In genomic region chr4:77156912-77157858, GRCh38 we compare ENCODE assay signal across 1 cellular context.
TF ChIP-seq lines count a peak whose summit lies in the region.

A gene with protein sequence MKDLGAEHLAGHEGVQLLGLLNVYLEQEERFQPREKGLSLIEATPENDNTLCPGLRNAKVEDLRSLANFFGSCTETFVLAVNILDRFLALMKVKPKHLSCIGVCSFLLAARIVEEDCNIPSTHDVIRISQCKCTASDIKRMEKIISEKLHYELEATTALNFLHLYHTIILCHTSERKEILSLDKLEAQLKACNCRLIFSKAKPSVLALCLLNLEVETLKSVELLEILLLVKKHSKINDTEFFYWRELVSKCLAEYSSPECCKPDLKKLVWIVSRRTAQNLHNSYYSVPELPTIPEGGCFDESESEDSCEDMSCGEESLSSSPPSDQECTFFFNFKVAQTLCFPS (plus strand): TSS chr4:77157207. CDS start chr4:77158533, 1,326 bp downstream.

TF ChIP-seq in HepG2, 621 proteins besides CTCF, POLR2A, EP300 and RAD21 (continued from another document and continues in another):
- TF ChIP-seq, protein P1, sequence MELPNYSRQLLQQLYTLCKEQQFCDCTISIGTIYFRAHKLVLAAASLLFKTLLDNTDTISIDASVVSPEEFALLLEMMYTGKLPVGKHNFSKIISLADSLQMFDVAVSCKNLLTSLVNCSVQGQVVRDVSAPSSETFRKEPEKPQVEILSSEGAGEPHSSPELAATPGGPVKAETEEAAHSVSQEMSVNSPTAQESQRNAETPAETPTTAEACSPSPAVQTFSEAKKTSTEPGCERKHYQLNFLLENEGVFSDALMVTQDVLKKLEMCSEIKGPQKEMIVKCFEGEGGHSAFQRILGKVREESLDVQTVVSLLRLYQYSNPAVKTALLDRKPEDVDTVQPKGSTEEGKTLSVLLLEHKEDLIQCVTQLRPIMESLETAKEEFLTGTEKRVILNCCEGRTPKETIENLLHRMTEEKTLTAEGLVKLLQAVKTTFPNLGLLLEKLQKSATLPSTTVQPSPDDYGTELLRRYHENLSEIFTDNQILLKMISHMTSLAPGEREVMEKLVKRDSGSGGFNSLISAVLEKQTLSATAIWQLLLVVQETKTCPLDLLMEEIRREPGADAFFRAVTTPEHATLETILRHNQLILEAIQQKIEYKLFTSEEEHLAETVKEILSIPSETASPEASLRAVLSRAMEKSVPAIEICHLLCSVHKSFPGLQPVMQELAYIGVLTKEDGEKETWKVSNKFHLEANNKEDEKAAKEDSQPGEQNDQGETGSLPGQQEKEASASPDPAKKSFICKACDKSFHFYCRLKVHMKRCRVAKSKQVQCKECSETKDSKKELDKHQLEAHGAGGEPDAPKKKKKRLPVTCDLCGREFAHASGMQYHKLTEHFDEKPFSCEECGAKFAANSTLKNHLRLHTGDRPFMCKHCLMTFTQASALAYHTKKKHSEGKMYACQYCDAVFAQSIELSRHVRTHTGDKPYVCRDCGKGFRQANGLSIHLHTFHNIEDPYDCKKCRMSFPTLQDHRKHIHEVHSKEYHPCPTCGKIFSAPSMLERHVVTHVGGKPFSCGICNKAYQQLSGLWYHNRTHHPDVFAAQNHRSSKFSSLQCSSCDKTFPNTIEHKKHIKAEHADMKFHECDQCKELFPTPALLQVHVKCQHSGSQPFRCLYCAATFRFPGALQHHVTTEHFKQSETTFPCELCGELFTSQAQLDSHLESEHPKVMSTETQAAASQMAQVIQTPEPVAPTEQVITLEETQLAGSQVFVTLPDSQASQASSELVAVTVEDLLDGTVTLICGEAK (IDR thresholded peaks at IDR 0.05), result no peak
- TF ChIP-seq, protein P1 (CRISPR knock-in tag; IDR thresholded peaks at IDR 0.05), result peak; percentile 63; the same call in 1 of the 2 replicates
- TF ChIP-seq MED13 (CRISPR knock-in tag; IDR thresholded peaks at IDR 0.05), result no peak; the same call in 1 of the 2 replicates
- TF ChIP-seq ZNF207 (IDR thresholded peaks at IDR 0.05; ENCODE audit: borderline replicate concordance), result no peak
- TF ChIP-seq THAP8 (CRISPR knock-in tag; IDR thresholded peaks at IDR 0.05; ENCODE audit: borderline replicate concordance), result no peak
- TF ChIP-seq, protein P2, sequence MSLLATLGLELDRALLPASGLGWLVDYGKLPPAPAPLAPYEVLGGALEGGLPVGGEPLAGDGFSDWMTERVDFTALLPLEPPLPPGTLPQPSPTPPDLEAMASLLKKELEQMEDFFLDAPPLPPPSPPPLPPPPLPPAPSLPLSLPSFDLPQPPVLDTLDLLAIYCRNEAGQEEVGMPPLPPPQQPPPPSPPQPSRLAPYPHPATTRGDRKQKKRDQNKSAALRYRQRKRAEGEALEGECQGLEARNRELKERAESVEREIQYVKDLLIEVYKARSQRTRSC (CRISPR knock-in tag; IDR thresholded peaks at IDR 0.05; ENCODE audit: low read depth), result no peak
- TF ChIP-seq, protein P3, sequence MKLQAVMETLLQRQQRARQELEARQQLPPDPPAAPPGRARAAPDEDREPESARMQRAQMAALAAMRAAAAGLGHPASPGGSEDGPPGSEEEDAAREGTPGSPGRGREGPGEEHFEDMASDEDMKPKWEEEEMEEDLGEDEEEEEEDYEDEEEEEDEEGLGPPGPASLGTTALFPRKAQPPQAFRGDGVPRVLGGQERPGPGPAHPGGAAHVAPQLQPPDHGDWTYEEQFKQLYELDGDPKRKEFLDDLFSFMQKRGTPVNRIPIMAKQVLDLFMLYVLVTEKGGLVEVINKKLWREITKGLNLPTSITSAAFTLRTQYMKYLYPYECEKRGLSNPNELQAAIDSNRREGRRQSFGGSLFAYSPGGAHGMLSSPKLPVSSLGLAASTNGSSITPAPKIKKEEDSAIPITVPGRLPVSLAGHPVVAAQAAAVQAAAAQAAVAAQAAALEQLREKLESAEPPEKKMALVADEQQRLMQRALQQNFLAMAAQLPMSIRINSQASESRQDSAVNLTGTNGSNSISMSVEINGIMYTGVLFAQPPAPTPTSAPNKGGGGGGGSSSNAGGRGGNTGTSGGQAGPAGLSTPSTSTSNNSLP (IDR thresholded peaks at IDR 0.05; ENCODE audit: low read depth, low read length), result peak; percentile 62
- no peak for TF ChIP-seq ATRX (CRISPR knock-in tag; IDR thresholded peaks at IDR 0.05; ENCODE audit: borderline replicate concordance)
- TF ChIP-seq, protein P4, sequence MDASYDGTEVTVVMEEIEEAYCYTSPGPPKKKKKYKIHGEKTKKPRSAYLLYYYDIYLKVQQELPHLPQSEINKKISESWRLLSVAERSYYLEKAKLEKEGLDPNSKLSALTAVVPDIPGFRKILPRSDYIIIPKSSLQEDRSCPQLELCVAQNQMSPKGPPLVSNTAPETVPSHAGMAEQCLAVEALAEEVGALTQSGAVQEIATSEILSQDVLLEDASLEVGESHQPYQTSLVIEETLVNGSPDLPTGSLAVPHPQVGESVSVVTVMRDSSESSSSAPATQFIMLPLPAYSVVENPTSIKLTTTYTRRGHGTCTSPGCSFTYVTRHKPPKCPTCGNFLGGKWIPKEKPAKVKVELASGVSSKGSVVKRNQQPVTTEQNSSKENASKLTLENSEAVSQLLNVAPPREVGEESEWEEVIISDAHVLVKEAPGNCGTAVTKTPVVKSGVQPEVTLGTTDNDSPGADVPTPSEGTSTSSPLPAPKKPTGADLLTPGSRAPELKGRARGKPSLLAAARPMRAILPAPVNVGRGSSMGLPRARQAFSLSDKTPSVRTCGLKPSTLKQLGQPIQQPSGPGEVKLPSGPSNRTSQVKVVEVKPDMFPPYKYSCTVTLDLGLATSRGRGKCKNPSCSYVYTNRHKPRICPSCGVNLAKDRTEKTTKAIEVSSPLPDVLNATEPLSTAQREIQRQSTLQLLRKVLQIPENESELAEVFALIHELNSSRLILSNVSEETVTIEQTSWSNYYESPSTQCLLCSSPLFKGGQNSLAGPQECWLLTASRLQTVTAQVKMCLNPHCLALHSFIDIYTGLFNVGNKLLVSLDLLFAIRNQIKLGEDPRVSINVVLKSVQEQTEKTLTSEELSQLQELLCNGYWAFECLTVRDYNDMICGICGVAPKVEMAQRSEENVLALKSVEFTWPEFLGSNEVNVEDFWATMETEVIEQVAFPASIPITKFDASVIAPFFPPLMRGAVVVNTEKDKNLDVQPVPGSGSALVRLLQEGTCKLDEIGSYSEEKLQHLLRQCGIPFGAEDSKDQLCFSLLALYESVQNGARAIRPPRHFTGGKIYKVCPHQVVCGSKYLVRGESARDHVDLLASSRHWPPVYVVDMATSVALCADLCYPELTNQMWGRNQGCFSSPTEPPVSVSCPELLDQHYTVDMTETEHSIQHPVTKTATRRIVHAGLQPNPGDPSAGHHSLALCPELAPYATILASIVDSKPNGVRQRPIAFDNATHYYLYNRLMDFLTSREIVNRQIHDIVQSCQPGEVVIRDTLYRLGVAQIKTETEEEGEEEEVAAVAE (CRISPR knock-in tag; IDR thresholded peaks at IDR 0.05; ENCODE audit: borderline replicate concordance), result no peak; the same call in 1 of the 2 replicates
- no peak; the same call in 1 of the 2 replicates for TF ChIP-seq ZNF800 (CRISPR knock-in tag; IDR thresholded peaks at IDR 0.05)
- TF ChIP-seq ZNF468 (CRISPR knock-in tag; IDR thresholded peaks at IDR 0.05), result no peak
- TF ChIP-seq, protein P5, sequence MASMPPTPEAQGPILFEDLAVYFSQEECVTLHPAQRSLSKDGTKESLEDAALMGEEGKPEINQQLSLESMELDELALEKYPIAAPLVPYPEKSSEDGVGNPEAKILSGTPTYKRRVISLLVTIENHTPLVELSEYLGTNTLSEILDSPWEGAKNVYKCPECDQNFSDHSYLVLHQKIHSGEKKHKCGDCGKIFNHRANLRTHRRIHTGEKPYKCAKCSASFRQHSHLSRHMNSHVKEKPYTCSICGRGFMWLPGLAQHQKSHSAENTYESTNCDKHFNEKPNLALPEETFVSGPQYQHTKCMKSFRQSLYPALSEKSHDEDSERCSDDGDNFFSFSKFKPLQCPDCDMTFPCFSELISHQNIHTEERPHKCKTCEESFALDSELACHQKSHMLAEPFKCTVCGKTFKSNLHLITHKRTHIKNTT (CRISPR knock-in tag; IDR thresholded peaks at IDR 0.05), result no peak
- TF ChIP-seq PAF1 (CRISPR knock-in tag; IDR thresholded peaks at IDR 0.05), result no peak
- no peak; the same call in 1 of the 2 replicates for TF ChIP-seq GATA4 (IDR thresholded peaks at IDR 0.05; ENCODE audit: borderline replicate concordance, low read depth)
- TF ChIP-seq NFIC (IDR thresholded peaks at IDR 0.05; ENCODE audit: low read length), result peak; percentile 60; the same call in 1 of the 2 replicates
- no peak for TF ChIP-seq KLF9 (CRISPR knock-in tag; IDR thresholded peaks at IDR 0.05; ENCODE audit: low read depth)
- no peak for TF ChIP-seq ZFYVE20 (CRISPR knock-in tag; IDR thresholded peaks at IDR 0.05; ENCODE audit: borderline replicate concordance, low read depth)
- TF ChIP-seq ZHX1 (CRISPR knock-in tag; IDR thresholded peaks at IDR 0.05; ENCODE audit: low read depth), result no peak
- TF ChIP-seq PCBP2 (optimal IDR thresholded peaks at IDR 0.05; ENCODE audit: low read depth, low read length, poor library complexity, severe bottlenecking), result no peak
- TF ChIP-seq ZNF567 (CRISPR knock-in tag; IDR thresholded peaks at IDR 0.05; ENCODE audit: borderline replicate concordance), result no peak
- peak; percentile 72; the same call in 1 of the 2 replicates for TF ChIP-seq TBX3 (IDR thresholded peaks at IDR 0.05; ENCODE audit: borderline replicate concordance)
- TF ChIP-seq ZNF878 (CRISPR knock-in tag; IDR thresholded peaks at IDR 0.05), result peak; percentile 87
- TF ChIP-seq TFDP1 (CRISPR knock-in tag; IDR thresholded peaks at IDR 0.05; ENCODE audit: borderline replicate concordance), result peak; percentile 78; the same call in 1 of the 2 replicates
- TF ChIP-seq ZNF101 (CRISPR knock-in tag; IDR thresholded peaks at IDR 0.05; ENCODE audit: borderline replicate concordance, low read depth), result no peak
